ENCODE assay signal across 9 cellular contexts in genomic region chr10:119602241-119603095, GRCh38. TPM values are rescaled to one million over a fixed set of nuclear protein-coding genes. Genes with fewer than 3 reads are reported as not detected.
DNase-seq lines count a peak whose midpoint lies in the region; ATAC-seq and TF ChIP-seq lines count a peak whose summit lies in the region.
"Had no signal": no experiment of that assay in that cellular context is flagged by ENCODE, and none has a peak within 500 bp of the region (broad histone marks: within the 10 kb centered on the region; RNA-seq: fewer than 3 reads in every experiment).

No MANE protein-coding gene starts in this region.

- H3K4me1 ChIP-seq in MM.1S (ENCODE audit: low read length), result peaks cover 7% of the 10 kb centered on the region; the same call in 1 of the 2 replicates
- H3K4me1 ChIP-seq in liver (ENCODE audit: control insufficient read depth in 4 of 4, insufficient read depth in 4 of 4, low read length in 3 of 4), result peaks cover under 1 to 2% (median 2%) of the 10 kb centered on the region in 4 donors

- 0 out of 2 replicates have a peak, but pooled peaks cover 6% of the 10 kb centered on the region for H3K79me2 ChIP-seq in MM.1S (ENCODE audit: low read length)

- 76% methylated on average over 2 of the region's 2 CpGs for WGBS in liver

- H2AFZ ChIP-seq in MM.1S (ENCODE audit: low read length), result no peak overlapping the region

- H3K36me3 ChIP-seq in MM.1S (replicated peaks; ENCODE audit: insufficient read depth, low read length), result no peaks in the 10 kb centered on the region
- H3K36me3 ChIP-seq in liver (ENCODE audit: control insufficient read depth in 4 of 4, insufficient read depth in 3 of 4, low read depth in 1 of 4, low read length in 3 of 4), result no peaks in the 10 kb centered on the region
- H3K36me3 ChIP-seq: BLaER1 had no signal

- H4K20me1 ChIP-seq in MM.1S (ENCODE audit: insufficient read depth, low read length), result no peaks in the 10 kb centered on the region
- H4K20me1 ChIP-seq: BLaER1 had no signal

- H3K27me3 Mint-ChIP-seq in activated naive CD4-positive, alpha-beta T cell treated with anti-CD3 and anti-CD28 coated beads, Interleukin-2, amount 10 ng/mL, durations not matched to agents 7 days and 5 days, result no peaks in the 10 kb centered on the region

- no peaks in the 10 kb centered on the region for H3K9me3 Mint-ChIP-seq in activated naive CD4-positive, alpha-beta T cell treated with anti-CD3 and anti-CD28 coated beads, Interleukin-2, amount 10 ng/mL, durations not matched to agents 7 days and 5 days

- H3K9ac ChIP-seq in MM.1S (ENCODE audit: low read length), result no peak overlapping the region
- no peak overlapping the region for H3K9ac ChIP-seq in liver (ENCODE audit: low read depth in 1 of 2, low read length in 2 of 2)
- H3K9ac ChIP-seq: BLaER1 had no signal

- peaks cover 5% of the 10 kb centered on the region for H3K36me3 Mint-ChIP-seq in activated naive CD4-positive, alpha-beta T cell treated with anti-CD3 and anti-CD28 coated beads, Interleukin-2, amount 10 ng/mL, durations not matched to agents 7 days and 5 days

- H3K27ac Mint-ChIP-seq in activated naive CD4-positive, alpha-beta T cell treated with anti-CD3 and anti-CD28 coated beads, Interleukin-2, amount 10 ng/mL, durations not matched to agents 7 days and 5 days, result no peak overlapping the region

- no peaks in the 10 kb centered on the region for H3K9me3 ChIP-seq in MM.1S (replicated peaks; ENCODE audit: insufficient read depth, low read length)
- H3K9me3 ChIP-seq in liver (ENCODE audit: control insufficient read depth in 4 of 4, low read length in 3 of 4), result no peaks in the 10 kb centered on the region

- H3K4me3 ChIP-seq in MM.1S (ENCODE audit: low read length) (no peak overlapping the region), liver (ENCODE audit: low read depth in 1 of 3, low read length in 3 of 3) (no peak overlapping the region)
- H3K4me3 ChIP-seq: BLaER1 had no signal

- ATAC-seq in GM21619 (IDR thresholded peaks at IDR 0.05; ENCODE audit: unreplicated experiment), result no peak
- no peak for ATAC-seq in HG02571 (IDR thresholded peaks at IDR 0.05; ENCODE audit: unreplicated experiment)

- H3K27ac ChIP-seq in MM.1S (ENCODE audit: low read length) (no peak overlapping the region), liver (ENCODE audit: low read depth in 1 of 2, low read length in 2 of 2) (no peak overlapping the region)
- H3K27ac ChIP-seq: BLaER1 had no signal

- CTCF ChIA-PET in activated naive CD4-positive, alpha-beta T cell treated with anti-CD3 and anti-CD28 coated beads, Interleukin-2, amount 10 ng/mL, durations not matched to agents 7 days and 5 days (lab: Charles Lee), result interaction anchor here (0.5 to 2.7 kb wide), 15 partner anchors 10 to 403 kb away, joined by 3 to 17 read pairs (median 4); partner anchors contain the start of genes BAG3 and RGS10

- no peak overlapping the region for H3K4me2 ChIP-seq in MM.1S (ENCODE audit: low read depth, low read length)
- H3K4me2 ChIP-seq: BLaER1 had no signal

- H3K4me1 Mint-ChIP-seq in activated naive CD4-positive, alpha-beta T cell treated with anti-CD3 and anti-CD28 coated beads, Interleukin-2, amount 10 ng/mL, durations not matched to agents 7 days and 5 days, result peaks cover 11% of the 10 kb centered on the region

- H3K27me3 ChIP-seq in MM.1S (replicated peaks; ENCODE audit: insufficient read depth, low read length) (no peaks in the 10 kb centered on the region), liver (ENCODE audit: control insufficient read depth in 4 of 4, insufficient read depth in 4 of 4, low read length in 3 of 4) (no peaks in the 10 kb centered on the region)
- H3K27me3 ChIP-seq: BLaER1 had no signal

- TF ChIP-seq CTCF in MM.1S (IDR thresholded peaks at IDR 0.05; ENCODE audit: low read length), result peak; percentile 67
- TF ChIP-seq CTCF in liver (IDR thresholded peaks at IDR 0.05; ENCODE audit: low read depth, low read length, missing input control), result peak; percentile 39

- no peak overlapping the region for H3K4me3 Mint-ChIP-seq in activated naive CD4-positive, alpha-beta T cell treated with anti-CD3 and anti-CD28 coated beads, Interleukin-2, amount 10 ng/mL, durations not matched to agents 7 days and 5 days

- peaks cover under 1% of the 10 kb centered on the region; the same call in 1 of the 2 replicates for H3F3A ChIP-seq in MM.1S (ENCODE audit: insufficient read depth, low read length)

- peak; percentile 67 to 76 for TF ChIP-seq RAD21 in liver (IDR thresholded peaks at IDR 0.05)

- DNase-seq in NCI-H1436 (lab: John Stamatoyannopoulos, UW), result peak; percentile 12
- no peak for DNase-seq in NCI-H1436 treated with DMSO at 0.1 percent for 48 hours (lab: John Stamatoyannopoulos, UW)
- DNase-seq in MM.1S, result peak; percentile 33
- DNase-seq in activated naive CD4-positive, alpha-beta T cell treated with anti-CD3 and anti-CD28 coated beads, Interleukin-2, amount 10 ng/mL, durations not matched to agents 7 days and 5 days, result peak; percentile 68
- DNase-seq in hypothalamus (lab: John Stamatoyannopoulos, UW), result no peak

- H3K9me2 ChIP-seq in MM.1S (replicated peaks; ENCODE audit: insufficient read depth, low read length), result no peaks in the 10 kb centered on the region

TF ChIP-seq in liver, 16 proteins besides CTCF, POLR2A, EP300 and RAD21:
- TF ChIP-seq SP1 (IDR thresholded peaks at IDR 0.05) (no peak), FOXA2 (IDR thresholded peaks at IDR 0.05) (no peak), RXRA (IDR thresholded peaks at IDR 0.05) (no peak), ATF3 (IDR thresholded peaks at IDR 0.05) (no peak), REST (IDR thresholded peaks at IDR 0.05) (no peak), MAX (IDR thresholded peaks at IDR 0.05) (no peak), EGR1 (IDR thresholded peaks at IDR 0.05; ENCODE audit: low read depth in 2 of 2) (no peak), GABPA (IDR thresholded peaks at IDR 0.05 in 1 of 2, conservative IDR thresholded peaks at IDR 0.05 in 1 of 2) (no peak), JUND (IDR thresholded peaks at IDR 0.05) (no peak), FOXA1 (IDR thresholded peaks at IDR 0.05) (no peak), TAF1 (conservative IDR thresholded peaks at IDR 0.05) (no peak), HNF4G (IDR thresholded peaks at IDR 0.05) (no peak), ZBTB33 (IDR thresholded peaks at IDR 0.05) (no peak), HNF4A (conservative IDR thresholded peaks at IDR 0.05) (no peak), NR2F2 (IDR thresholded peaks at IDR 0.05) (no peak), YY1 (IDR thresholded peaks at IDR 0.05) (no peak)
TF ChIP-seq in liver: peak in this region for 0.

RNA-seq across cellular contexts. Expression of gene TIAL1, which starts 5.7 kb away (rescaled TPM):
- 10 to 100 TPM; 25.7 to 28.7 TPM for total RNA-seq in liver
- 10 to 100 TPM; 19.7 to 21.1 TPM for polyA plus RNA-seq in liver

RNA-seq across cellular contexts. Expression of gene BAG3, which starts 48.7 kb away (rescaled TPM):
- total RNA-seq in liver, result 1 to 10 TPM; 2.2 to 6.0 TPM
- 10 to 100 TPM in 1 of 2 donors, 1 to 10 TPM in 1; 6.6 to 15.1 TPM for polyA plus RNA-seq in liver

RNA-seq across cellular contexts. Expression of gene RGS10, which starts 59.9 kb away (rescaled TPM):
- total RNA-seq in liver, result 10 to 100 TPM in 1 of 2 donors, 1 to 10 TPM in 1; 1.8 to 51.9 TPM
- 1 to 10 TPM; 1.8 to 2.6 TPM for polyA plus RNA-seq in liver

Comparison
In these comparisons a context has a peak if more than half of its experiments do, and no peak if none do; other contexts are left out.
1. DNase-seq: peak in NCI-H1436 (single experiment), MM.1S (single experiment) and activated naive CD4-positive, alpha-beta T cell treated with anti-CD3 and anti-CD28 coated beads, Interleukin-2, amount 10 ng/mL, durations not matched to agents 7 days and 5 days (single experiment); none in NCI-H1436 treated with DMSO at 0.1 percent for 48 hours (single experiment) and hypothalamus (0 of 51).